In genomic region chr12:130334937-130335336, GRCh38 we compare ENCODE assay signal across 20 cellular contexts. TPM values are rescaled to one million over a fixed set of nuclear protein-coding genes. Genes with fewer than 3 reads are reported as not detected.
DNase-seq lines count a peak whose midpoint lies in the region; ATAC-seq and TF ChIP-seq lines count a peak whose summit lies in the region.
"Had no signal": no experiment of that assay in that cellular context is flagged by ENCODE, and none has a peak within 500 bp of the region (broad histone marks: within the 10 kb centered on the region; RNA-seq: fewer than 3 reads in every experiment).

No MANE protein-coding gene starts in this region.

- TF ChIP-seq CTCF in WERI-Rb-1 (IDR thresholded peaks at IDR 0.05; ENCODE audit: low read depth, low read length), result 0 out of 2 replicates have a peak, but pooled peaks have one; percentile 5

- DNase-seq in DMS53 treated with DMSO at 0.1 percent for 48 hours (lab: John Stamatoyannopoulos, UW; ENCODE audit: unreplicated experiment) (peak; percentile 20), H7 (peak; percentile 71), WERI-Rb-1 (no peak), kidney tubule cell (ENCODE audit: low spot score) (peak; percentile 35), left lobe of liver (ENCODE audit: low spot score) (no peak), NCI-H2227 (lab: John Stamatoyannopoulos, UW; ENCODE audit: unreplicated experiment) (no peak), AG08395 (ENCODE audit: low spot score) (no peak)
- DNase-seq: activated B cell treated with CpG ODN at 0.5 μM for 24 hours; activated T-cell treated with anti-CD3 and anti-CD28 coated beads, Interleukin-2, amount 50 U/mL, for 48 hours; natural killer cell; upper lobe of left lung had no signal

- H3K4me3 ChIP-seq in H7 (ENCODE audit: insufficient read depth, low read depth, low read length) (no peak overlapping the region), WERI-Rb-1 (ENCODE audit: low read depth, low read length) (no peak overlapping the region)
- H3K4me3 ChIP-seq: skin epidermis, upper lobe of left lung had no signal

- peaks cover 2% of the 10 kb centered on the region; the same call in 1 of the 2 replicates for H3K27me3 ChIP-seq in H7 (ENCODE audit: control insufficient read depth, insufficient read depth, low read length)
- H3K27me3 ChIP-seq in WERI-Rb-1 (ENCODE audit: insufficient read depth, low read depth, severe bottlenecking), result peaks cover 12% of the 10 kb centered on the region

- no peak overlapping the region for H3K27ac ChIP-seq in WERI-Rb-1
- H3K27ac ChIP-seq: HL-60, skin epidermis, upper lobe of left lung had no signal

- H3K36me3 ChIP-seq in H7 (replicated peaks; ENCODE audit: control insufficient read depth, insufficient read depth, low read length), result no peaks in the 10 kb centered on the region
- no peaks in the 10 kb centered on the region for H3K36me3 ChIP-seq in WERI-Rb-1
- H3K36me3 ChIP-seq: upper lobe of left lung had no signal

- ATAC-seq in left lobe of liver (no peak), GM19351 (IDR thresholded peaks at IDR 0.05; ENCODE audit: unreplicated experiment) (no peak)
- ATAC-seq: activated CD8-positive, alpha-beta T cell treated with anti-CD3 and anti-CD28 coated beads, Interleukin-2, amount 10 ng/mL, durations not matched to agents 7 days and 5 days; natural killer cell had no signal

- no peaks in the 10 kb centered on the region for H3K9me3 ChIP-seq in WERI-Rb-1 (ENCODE audit: severe bottlenecking)
- H3K9me3 ChIP-seq: upper lobe of left lung had no signal

RNA-seq across cellular contexts. Expression of gene PIWIL1, which starts 2.8 kb away (rescaled TPM):
- total RNA-seq in H7 (2014; rRNA removed; shearing (Covaris generic)), result not detected in 2 replicates
- not detected for total RNA-seq in left lobe of liver
- total RNA-seq: activated B cell treated with CpG ODN at 0.5 μM for 24 hours; activated CD8-positive, alpha-beta T cell treated with anti-CD3 and anti-CD28 coated beads, Interleukin-2, amount 10 ng/mL, durations not matched to agents 7 days and 5 days; activated naive CD4-positive, alpha-beta T cell treated with anti-CD3 and anti-CD28 coated beads, Interleukin-2, amount 50 U/mL, for 72 hours; astrocyte; mesenteric fat pad; natural killer cell; progenitor cell of endocrine pancreas; SK-MEL-5; upper lobe of left lung had no signal

Comparison
In these comparisons a context has a peak if more than half of its experiments do, and no peak if none do; other contexts are left out.
1. DNase-seq: peak in DMS53 treated with DMSO at 0.1 percent for 48 hours (single experiment), H7 (single experiment) and kidney tubule cell (single experiment); none in WERI-Rb-1 (single experiment), left lobe of liver (single experiment), NCI-H2227 (single experiment) and AG08395 (single experiment).